1 cellular context compared by ENCODE assay signal in genomic region chr10:8213735-8214134, GRCh38.
TF ChIP-seq lines count a peak whose summit lies in the region.

No MANE protein-coding gene starts in this region.

TF ChIP-seq in HEK293, 187 proteins besides CTCF, POLR2A, EP300 and RAD21:
- TF ChIP-seq ZNF585B (tag by site-specific recombination; IDR thresholded peaks at IDR 0.05) (no peak), ZNF664 (tag by site-specific recombination; IDR thresholded peaks at IDR 0.05) (0 out of 2 replicates have a peak, but pooled peaks have one; percentile 7)
TF ChIP-seq in HEK293: peak in this region for 1.
